ENCODE assay signal across 8 cellular contexts in the genomic region with DNA sequence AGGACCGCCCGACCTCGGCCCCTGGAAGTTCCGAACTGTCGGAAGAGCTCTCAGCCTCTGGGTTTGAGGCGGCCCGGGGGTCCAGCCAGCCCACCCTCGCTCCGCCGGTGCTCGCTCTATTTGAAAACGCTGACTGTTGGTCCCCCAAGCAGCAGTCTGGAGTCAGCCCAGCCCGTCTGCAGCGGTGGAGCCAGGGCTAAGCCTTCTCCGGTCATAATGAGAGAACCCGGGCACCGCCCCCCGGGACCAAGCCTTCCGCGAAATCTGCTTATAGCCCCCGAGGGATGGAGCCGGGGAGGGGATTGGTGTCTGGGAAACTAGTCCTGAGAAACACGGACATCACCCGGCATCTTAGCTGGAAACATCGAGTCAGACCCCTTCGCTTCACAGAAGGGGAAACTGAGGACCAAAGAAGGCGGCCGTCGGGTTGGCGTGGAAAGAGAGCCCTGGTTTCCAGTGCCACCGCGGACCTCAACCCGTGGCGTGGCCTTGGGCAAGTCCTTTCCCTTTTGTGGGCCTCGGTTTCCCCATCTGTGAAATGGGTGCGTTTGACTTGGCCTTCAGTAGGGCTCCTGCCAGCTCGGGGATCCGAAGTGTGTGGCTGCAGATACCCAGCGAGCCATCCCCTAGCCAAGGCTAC. TPM values are rescaled to one million over a fixed set of nuclear protein-coding genes. Genes with fewer than 3 reads are reported as not detected.
DNase-seq lines count a peak whose midpoint lies in the region; ATAC-seq and TF ChIP-seq lines count a peak whose summit lies in the region.

No MANE protein-coding gene starts in this region.

- H3K4me3 ChIP-seq in MG63 (peak overlapping the region; percentile 80), choroid plexus epithelial cell (ENCODE audit: low read depth, low read length) (peak overlapping the region; percentile 78), mucosa of stomach (ENCODE audit: low read length) (peak overlapping the region; percentile 42)

- no peaks in the 10 kb centered on the region for H3K9me3 ChIP-seq in MG63
- H3K9me3 ChIP-seq in mucosa of stomach (ENCODE audit: control insufficient read depth, low read length) = no peaks in the 10 kb centered on the region

- no peaks in the 10 kb centered on the region for H3K4me1 ChIP-seq in mucosa of stomach (ENCODE audit: control insufficient read depth, insufficient read depth, low read length)

- ATAC-seq in HG03520 (IDR thresholded peaks at IDR 0.05; ENCODE audit: unreplicated experiment) (no peak), HG03571 (IDR thresholded peaks at IDR 0.05; ENCODE audit: unreplicated experiment) (no peak)

- H3K27me3 ChIP-seq in MG63 (no peaks in the 10 kb centered on the region), mucosa of stomach (ENCODE audit: control insufficient read depth, insufficient read depth, low read length) (peaks cover 33% of the 10 kb centered on the region)

- H3K36me3 ChIP-seq in MG63 (no peaks in the 10 kb centered on the region; the same call in 1 of the 2 replicates), mucosa of stomach (ENCODE audit: control insufficient read depth, insufficient read depth, low read length) (no peaks in the 10 kb centered on the region)

- TF ChIP-seq CTCF in choroid plexus epithelial cell (conservative IDR thresholded peaks at IDR 0.05; ENCODE audit: low read depth, low read length) = no peak

- DNase-seq in AG20443 (ENCODE audit: low spot score) = peak; percentile 35
- DNase-seq in MG63 = no peak
- no peak for DNase-seq in choroid plexus epithelial cell (ENCODE audit: low read depth)
- no peak for DNase-seq in 8988T
- no peak for DNase-seq in HUDEP-2 (lab: John Stamatoyannopoulos, UW; ENCODE audit: unreplicated experiment in 76 of 76)

- peak overlapping the region; percentile 72 for H3K9ac ChIP-seq in mucosa of stomach (ENCODE audit: low read length)

RNA-seq across cellular contexts. Expression of a gene that starts 1.0 kb away (rescaled TPM):
- 10.6 and 16.4 TPM in 2 replicates for total RNA-seq in MG63 (2014; rRNA removed; shearing (Covaris generic); ENCODE audit: low replicate concordance)
